In the genomic region with DNA sequence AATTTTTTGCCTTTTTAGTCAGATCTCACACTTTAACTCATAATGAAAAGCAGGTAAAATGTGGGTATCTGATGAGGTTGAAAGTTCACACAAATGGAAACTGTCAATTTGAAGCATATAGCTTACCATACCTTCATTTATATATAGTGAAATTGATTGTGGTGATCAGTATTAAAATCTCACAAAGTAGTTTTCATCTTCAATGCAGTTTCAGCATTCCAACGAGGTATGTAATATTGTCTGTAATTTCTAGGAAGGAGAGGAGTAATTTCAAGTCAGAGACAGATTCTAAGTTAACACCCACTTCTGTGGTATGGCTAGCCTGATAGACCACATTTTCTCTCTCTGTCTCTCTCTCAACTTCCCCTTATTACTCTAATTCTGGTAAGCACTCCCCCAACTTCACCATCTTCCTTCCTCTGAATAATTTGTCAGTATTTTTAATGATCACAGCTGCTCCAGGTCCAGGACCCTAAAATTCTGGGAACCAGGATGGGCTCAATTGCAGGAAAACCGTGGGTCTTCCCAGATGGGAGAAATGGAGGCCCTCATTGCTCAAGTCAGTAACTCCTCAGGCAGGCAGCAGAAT, we compare ENCODE assay signal across 9 cellular contexts.
DNase-seq lines count a peak whose midpoint lies in the region; ATAC-seq and TF ChIP-seq lines count a peak whose summit lies in the region.
"Had no signal": no experiment of that assay in that cellular context is flagged by ENCODE, and none has a peak within 500 bp of the region (broad histone marks: within the 10 kb centered on the region; RNA-seq: fewer than 3 reads in every experiment).

No MANE protein-coding gene starts in this region.

- peak; percentile 86 for ATAC-seq in GM19025 (IDR thresholded peaks at IDR 0.05; ENCODE audit: low read depth, unreplicated experiment)
- peak; percentile 96 for ATAC-seq in HG02571 (IDR thresholded peaks at IDR 0.05; ENCODE audit: unreplicated experiment)
- ATAC-seq in HG03571 (IDR thresholded peaks at IDR 0.05; ENCODE audit: unreplicated experiment): peak; percentile 87
- ATAC-seq in natural killer cell: peak; percentile 67 to 93 (median 83)

- H3K9me3 Mint-ChIP-seq in natural killer cell (peaks cover 0 to 2% of the 10 kb centered on the region in 2 donors), HFFc6 (peaks cover 66% of the 10 kb centered on the region)

- H3K27me3 Mint-ChIP-seq in natural killer cell (ENCODE audit: low read depth in 2 of 2): peaks cover 0 to 7% of the 10 kb centered on the region in 2 donors
- no peaks in the 10 kb centered on the region for H3K27me3 Mint-ChIP-seq in HFFc6 (ENCODE audit: insufficient read depth)

- peak overlapping the region in 1 of 2 donors; percentile 12 for H3K27ac Mint-ChIP-seq in natural killer cell
- H3K27ac Mint-ChIP-seq in HFFc6: no peak overlapping the region

- H3K36me3 Mint-ChIP-seq in natural killer cell: no peaks in the 10 kb centered on the region
- no peaks in the 10 kb centered on the region for H3K36me3 Mint-ChIP-seq in HFFc6 (ENCODE audit: low read depth)

- TF ChIP-seq CTCF in natural killer cell (IDR thresholded peaks at IDR 0.05) (no peak), HFFc6 (IDR thresholded peaks at IDR 0.05) (no peak)

- no peak for DNase-seq in natural killer cell
- no peak for DNase-seq in HFFc6
- no peak for DNase-seq in D341Med (ENCODE audit: low spot score)
- DNase-seq in activated CD8-positive, alpha-beta memory T cell treated with anti-CD3 and anti-CD28 coated beads for 24 hours: no peak
- DNase-seq: brain microvascular endothelial cell, right lobe of liver had no signal

- intact Hi-C loops in natural killer cell (cut with micrococcal nuclease): no loop called here

- peaks cover 17 to 22% of the 10 kb centered on the region in 2 donors for H3K4me1 Mint-ChIP-seq in natural killer cell
- no peaks in the 10 kb centered on the region for H3K4me1 Mint-ChIP-seq in HFFc6 (ENCODE audit: low read depth)

- H3K4me3 Mint-ChIP-seq in natural killer cell (no peak overlapping the region), HFFc6 (no peak overlapping the region)
